ENCODE assay signal across 11 cellular contexts in the genomic region with DNA sequence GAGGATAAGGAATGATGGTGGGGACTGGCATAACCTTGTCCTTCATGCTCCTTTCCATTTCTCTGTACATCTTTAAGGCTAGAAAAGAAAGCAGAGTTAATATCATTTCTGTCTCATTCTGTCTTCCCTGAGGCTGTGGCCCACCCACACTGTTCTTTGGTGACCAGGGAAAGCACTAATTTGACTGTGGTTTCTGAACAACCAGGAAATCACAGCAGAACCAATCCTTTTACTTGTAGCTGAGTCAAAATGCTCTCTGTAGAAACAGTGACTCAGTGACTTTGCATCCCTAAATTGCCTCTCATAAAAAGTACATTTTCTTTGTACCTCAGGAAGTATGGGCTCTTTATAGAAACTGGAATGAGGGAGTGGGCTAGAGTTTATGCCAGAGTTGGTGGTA. TPM values are rescaled to one million over a fixed set of nuclear protein-coding genes. Genes with fewer than 3 reads are reported as not detected.
DNase-seq lines count a peak whose midpoint lies in the region; ATAC-seq lines count a peak whose summit lies in the region.
"Had no signal": no experiment of that assay in that cellular context is flagged by ENCODE, and none has a peak within 500 bp of the region (broad histone marks: within the 10 kb centered on the region; RNA-seq: fewer than 3 reads in every experiment).

No MANE protein-coding gene starts in this region.

- H3K27ac Mint-ChIP-seq in activated naive CD8-positive, alpha-beta T cell treated with anti-CD3 and anti-CD28 coated beads, Interleukin-2, amount 50 U/mL, for 24 hours: no peak overlapping the region
- H3K27ac Mint-ChIP-seq: mesothelial cell of epicardium had no signal

- ATAC-seq in GM19025 (IDR thresholded peaks at IDR 0.05; ENCODE audit: low read depth, unreplicated experiment) (peak; percentile 83), HG02885 (IDR thresholded peaks at IDR 0.05; ENCODE audit: poor library complexity, unreplicated experiment) (peak; percentile 91)
- ATAC-seq in activated naive CD8-positive, alpha-beta T cell treated with anti-CD3 and anti-CD28 coated beads, Interleukin-2, amount 50 U/mL, for 24 hours: peak; percentile 65

- no peak overlapping the region for H3K4me3 Mint-ChIP-seq in activated naive CD8-positive, alpha-beta T cell treated with anti-CD3 and anti-CD28 coated beads, Interleukin-2, amount 50 U/mL, for 24 hours
- H3K4me3 Mint-ChIP-seq: mesothelial cell of epicardium had no signal

- peaks cover 12% of the 10 kb centered on the region for H3K27me3 Mint-ChIP-seq in activated naive CD8-positive, alpha-beta T cell treated with anti-CD3 and anti-CD28 coated beads, Interleukin-2, amount 50 U/mL, for 24 hours

- no peaks in the 10 kb centered on the region for H3K9me3 Mint-ChIP-seq in activated naive CD8-positive, alpha-beta T cell treated with anti-CD3 and anti-CD28 coated beads, Interleukin-2, amount 50 U/mL, for 24 hours

- H3K4me1 Mint-ChIP-seq in activated naive CD8-positive, alpha-beta T cell treated with anti-CD3 and anti-CD28 coated beads, Interleukin-2, amount 50 U/mL, for 24 hours: peaks cover 3% of the 10 kb centered on the region

- no peaks in the 10 kb centered on the region for H3K36me3 Mint-ChIP-seq in activated naive CD8-positive, alpha-beta T cell treated with anti-CD3 and anti-CD28 coated beads, Interleukin-2, amount 50 U/mL, for 24 hours (ENCODE audit: low read depth)

- peak; percentile 70 for DNase-seq in Daoy (ENCODE audit: low read depth)
- no peak for DNase-seq in activated naive CD8-positive, alpha-beta T cell treated with anti-CD3 and anti-CD28 coated beads, Interleukin-2, amount 50 U/mL, for 24 hours
- no peak for DNase-seq in NCI-H345 (lab: John Stamatoyannopoulos, UW)
- DNase-seq in NCI-H1417 treated with DMSO at 0.1 percent for 48 hours (lab: John Stamatoyannopoulos, UW): no peak
- DNase-seq in NCI-H345 treated with DMSO at 0.1 percent for 48 hours (lab: John Stamatoyannopoulos, UW; ENCODE audit: unreplicated experiment): no peak
- no peak for DNase-seq in iPS-NIHi11 (ENCODE audit: low spot score)
- DNase-seq: Caco-2, T-helper 9 cell had no signal

RNA-seq across cellular contexts. Expression of gene IL33, which starts 28.1 kb away (rescaled TPM):
- total RNA-seq in Daoy (2014; rRNA removed; shearing (Covaris generic)): 0.06 and 0.80 TPM in 2 replicates
- total RNA-seq: Caco-2 had no signal
